In the genomic region with DNA sequence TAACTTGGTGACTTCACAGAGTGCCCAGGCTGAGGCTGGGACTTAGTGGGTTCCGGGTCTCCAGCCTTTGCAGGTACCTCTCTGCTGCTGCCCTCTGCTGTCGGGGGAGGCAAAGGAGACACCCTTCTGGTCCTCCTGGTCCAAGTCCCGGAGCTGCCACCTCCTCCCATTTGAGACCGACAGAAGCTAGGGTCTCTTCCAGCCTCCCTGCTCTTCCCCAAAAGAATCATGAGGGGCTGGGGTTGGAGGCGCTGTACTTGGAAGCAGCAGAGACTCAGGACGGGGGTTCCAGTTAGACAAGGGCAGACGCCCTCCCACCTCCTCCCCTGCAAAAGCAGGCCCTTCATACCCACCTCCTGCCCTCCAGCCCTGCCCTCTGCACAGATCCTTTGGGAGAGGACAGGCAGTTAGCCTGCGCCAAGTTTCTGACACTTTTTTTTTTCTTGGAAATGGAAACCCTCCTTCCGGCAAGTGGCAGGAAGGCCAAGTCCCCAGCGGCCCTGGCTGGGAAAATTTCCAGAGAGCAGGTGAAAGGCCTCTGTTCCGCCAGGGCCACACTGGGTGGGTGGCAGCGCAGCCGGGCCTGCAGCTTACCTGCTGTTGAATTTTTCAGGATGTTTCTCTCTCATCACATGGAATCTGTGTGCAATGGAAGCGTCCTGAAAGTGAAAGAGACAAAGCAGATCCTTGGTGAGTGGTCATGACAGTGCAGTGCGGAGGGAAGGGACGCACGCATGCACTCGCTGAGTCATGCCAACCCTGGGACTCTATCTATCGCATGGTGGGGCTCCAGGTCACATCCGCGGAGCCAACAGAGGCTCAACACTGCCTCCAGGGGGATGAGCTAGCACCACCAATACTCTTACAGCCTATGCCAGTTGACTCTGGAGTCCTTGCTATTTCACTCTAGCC, we compare ENCODE assay signal across 9 cellular contexts.
DNase-seq lines count a peak whose midpoint lies in the region; ATAC-seq, FAIRE-seq and TF ChIP-seq lines count a peak whose summit lies in the region.
"Had no signal": no experiment of that assay in that cellular context is flagged by ENCODE, and none has a peak within 500 bp of the region (broad histone marks: within the 10 kb centered on the region; RNA-seq: fewer than 3 reads in every experiment).

No MANE protein-coding gene starts in this region.

- TF ChIP-seq RAD21 in GM12878 (IDR thresholded peaks at IDR 0.05; ENCODE audit: insufficient read depth, low read depth, low read length), result peak; percentile 89

- intact Hi-C loops in GM12878 (cut with micrococcal nuclease; ENCODE audit: unreplicated experiment), result loop anchor here (1.0 to 5.0 kb wide), 3 partner anchors 90 to 259 kb away; a partner anchor contains a TSS

- H3K9ac ChIP-seq in GM12878 (ENCODE audit: control insufficient read depth, insufficient read depth, low read length) (peak overlapping the region; percentile 47; the same call in 1 of the 2 replicates), iPS-15b (ENCODE audit: low read depth, low read length) (no peak overlapping the region)

- WGBS in GM12878 (ENCODE audit: insufficient coverage, insufficient replicate concordance, low lambda C conversion rate, missing lambda C conversion rate), result 36% methylated on average over 21 of the region's 21 CpGs
- WGBS in small intestine, 3 donors, result 11 to 23% (median 21%) methylated on average over 21 of the region's 21 CpGs

- H3K4me1 ChIP-seq in GM12878 (ENCODE audit: control insufficient read depth, insufficient read depth, low read length), result peaks cover 29% of the 10 kb centered on the region
- no peaks in the 10 kb centered on the region for H3K4me1 ChIP-seq in iPS-15b (ENCODE audit: control insufficient read depth, insufficient read depth, low read length)
- no peaks in the 10 kb centered on the region for H3K4me1 ChIP-seq in small intestine (ENCODE audit: control insufficient read depth in 2 of 2, insufficient read depth in 1 of 2, low read depth in 1 of 2, low read length in 1 of 2)

- H3K4me2 ChIP-seq in GM12878 (ENCODE audit: control insufficient read depth, insufficient read depth), result peak overlapping the region; percentile 83

- H3K9me3 ChIP-seq in GM12878 (replicated peaks; ENCODE audit: control insufficient read depth, insufficient read depth, low read length) (no peaks in the 10 kb centered on the region), iPS-15b (ENCODE audit: control insufficient read depth, insufficient read depth, low read length) (no peaks in the 10 kb centered on the region), small intestine (ENCODE audit: control insufficient read depth, low read depth) (no peaks in the 10 kb centered on the region)

- peak; percentile 75 to 79 (median 75) for TF ChIP-seq CTCF in GM12878 (IDR thresholded peaks at IDR 0.05 in 2 of 3, conservative IDR thresholded peaks at IDR 0.05 in 1 of 3; ENCODE audit: control insufficient read depth in 2 of 3, extremely low read depth in 1 of 3, insufficient read depth in 1 of 3, low read depth in 3 of 3, low read length in 3 of 3)

- peak overlapping the region; percentile 64 for H3K4me3 ChIP-seq in GM12878
- H3K4me3 ChIP-seq in iPS-15b (ENCODE audit: low read depth, low read length), result peak overlapping the region; percentile 6
- H3K4me3 ChIP-seq in small intestine (ENCODE audit: low read depth in 1 of 2, low read length in 2 of 2), result peak overlapping the region in 1 of 2 donors; percentile 8

- H3K79me2 ChIP-seq in GM12878 (ENCODE audit: control insufficient read depth, insufficient read depth, low read length), result no peaks in the 10 kb centered on the region

- DNase-seq in ELR (ENCODE audit: low read depth) (peak; percentile 67), HS-5 (ENCODE audit: low read depth) (peak; percentile 56), SIG-M5 treated with dmso at 0.1 percent for 504 hours (lab: John Stamatoyannopoulos, UW; ENCODE audit: unreplicated experiment) (peak; percentile 96), GM12878 (ENCODE audit: low read depth, low spot score) (no peak), small intestine (peak; percentile 75)
- DNase-seq in central memory CD4-positive, alpha-beta T cell, result no peak

- in situ Hi-C loops in GM12878 (cut with MboI), result loop anchor here (5.0 kb wide), 1 partner anchor 260 kb away; no protein-coding TSS in a partner anchor

- FAIRE-seq in GM12878 (lab: Jason Lieb, UNC) (peak; percentile 79), small intestine (lab: Jason Lieb, UNC) (no peak)

- POLR2A ChIA-PET in GM12878 (lab: Charles Lee), result interaction anchor here (1.3 kb wide), 1 partner anchor 90 kb away, joined by 3 read pairs; no protein-coding TSS in a partner anchor

- no peaks in the 10 kb centered on the region for H3K36me3 ChIP-seq in GM12878 (ENCODE audit: control insufficient read depth in 2 of 2, insufficient read depth in 2 of 2, low read length in 1 of 2)
- no peaks in the 10 kb centered on the region for H3K36me3 ChIP-seq in iPS-15b (ENCODE audit: control insufficient read depth, insufficient read depth, low read length)
- no peaks in the 10 kb centered on the region for H3K36me3 ChIP-seq in small intestine (ENCODE audit: control insufficient read depth in 2 of 2, insufficient read depth in 2 of 2, low read length in 2 of 2)

- SMC1A ChIA-PET in GM12878 (lab: Charles Lee; ENCODE audit: uncharacterized antibody, unreplicated experiment), result interaction anchor here (0.6 to 6.8 kb wide), 41 partner anchors 8 to 375 kb away, joined by 3 to 55 read pairs (median 4); no protein-coding TSS in a partner anchor

- RAD21 ChIA-PET in GM12878 (lab: Charles Lee; ENCODE audit: unreplicated experiment), result interaction anchor here (0.6 to 4.7 kb wide), 27 partner anchors 9 to 375 kb away, joined by 3 to 38 read pairs (median 4); a partner anchor contains a TSS

- TF ChIP-seq POLR2A in GM12878 (IDR thresholded peaks at IDR 0.05; ENCODE audit: low read depth, low read length), result peak; percentile 42; the same call in 1 of the 2 replicates

- peak overlapping the region; percentile 84 for H2AFZ ChIP-seq in GM12878 (ENCODE audit: control insufficient read depth, low read depth, low read length)

- CTCF ChIA-PET in GM12878 (lab: Yijun Ruan, JAX), result interaction anchor here (0.6 to 29.4 kb wide), 40 partner anchors 8 to 375 kb away, joined by 3 to 847 read pairs (median 4); a partner anchor contains a TSS

- H4K20me1 ChIP-seq in GM12878 (ENCODE audit: control insufficient read depth, insufficient read depth), result no peaks in the 10 kb centered on the region

- no peak for TF ChIP-seq EP300 in GM12878 (IDR thresholded peaks at IDR 0.05; ENCODE audit: borderline replicate concordance in 1 of 2, control insufficient read depth in 1 of 2, low read depth in 2 of 2, low read length in 2 of 2)

- ATAC-seq in GM21515 (IDR thresholded peaks at IDR 0.05; ENCODE audit: unreplicated experiment) (peak; percentile 72), GM12878 (peak; percentile 96)

- H3K27me3 ChIP-seq in GM12878 (replicated peaks in 1 of 2; ENCODE audit: control insufficient read depth in 2 of 2, insufficient read depth in 2 of 2, low read length in 1 of 2), result no peaks in the 10 kb centered on the region
- peaks cover 3% of the 10 kb centered on the region for H3K27me3 ChIP-seq in iPS-15b (ENCODE audit: control insufficient read depth, insufficient read depth, low read length)
- H3K27me3 ChIP-seq in small intestine (ENCODE audit: control insufficient read depth in 2 of 2, insufficient read depth in 2 of 2, low read length in 2 of 2), result no peaks in the 10 kb centered on the region

- H3K27ac ChIP-seq in GM12878 (ENCODE audit: control insufficient read depth, insufficient read depth) (peak overlapping the region; percentile 54), small intestine (ENCODE audit: low read depth in 1 of 2, low read length in 1 of 2) (peak overlapping the region in 1 of 2 donors; percentile 57)
- H3K27ac ChIP-seq: epithelial cell of prostate had no signal

- BruUV-seq in GM12878 (replicated peaks; lab: Mats Ljungman, UMichigan), result no TSS peak

TF ChIP-seq in GM12878, 131 proteins besides CTCF, POLR2A, EP300 and RAD21 (continues in another document):
- no peak for TF ChIP-seq BHLHE40 (IDR thresholded peaks at IDR 0.05; ENCODE audit: borderline replicate concordance in 1 of 2, low read depth in 2 of 2, low read length in 1 of 2)
- TF ChIP-seq SUPT20H (IDR thresholded peaks at IDR 0.05; ENCODE audit: borderline replicate concordance, control insufficient read depth, low read depth, low read length), result no peak
- TF ChIP-seq TCF3 (IDR thresholded peaks at IDR 0.05; ENCODE audit: borderline replicate concordance, insufficient read depth, low read depth, low read length), result no peak
- no peak for TF ChIP-seq MYB (IDR thresholded peaks at IDR 0.05; ENCODE audit: borderline replicate concordance, low read depth, low read length)
- TF ChIP-seq, protein P1, sequence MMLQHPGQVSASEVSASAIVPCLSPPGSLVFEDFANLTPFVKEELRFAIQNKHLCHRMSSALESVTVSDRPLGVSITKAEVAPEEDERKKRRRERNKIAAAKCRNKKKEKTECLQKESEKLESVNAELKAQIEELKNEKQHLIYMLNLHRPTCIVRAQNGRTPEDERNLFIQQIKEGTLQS (IDR thresholded peaks at IDR 0.05; ENCODE audit: borderline replicate concordance, extremely low read depth, low read depth, low read length), result no peak
- TF ChIP-seq, protein P2, sequence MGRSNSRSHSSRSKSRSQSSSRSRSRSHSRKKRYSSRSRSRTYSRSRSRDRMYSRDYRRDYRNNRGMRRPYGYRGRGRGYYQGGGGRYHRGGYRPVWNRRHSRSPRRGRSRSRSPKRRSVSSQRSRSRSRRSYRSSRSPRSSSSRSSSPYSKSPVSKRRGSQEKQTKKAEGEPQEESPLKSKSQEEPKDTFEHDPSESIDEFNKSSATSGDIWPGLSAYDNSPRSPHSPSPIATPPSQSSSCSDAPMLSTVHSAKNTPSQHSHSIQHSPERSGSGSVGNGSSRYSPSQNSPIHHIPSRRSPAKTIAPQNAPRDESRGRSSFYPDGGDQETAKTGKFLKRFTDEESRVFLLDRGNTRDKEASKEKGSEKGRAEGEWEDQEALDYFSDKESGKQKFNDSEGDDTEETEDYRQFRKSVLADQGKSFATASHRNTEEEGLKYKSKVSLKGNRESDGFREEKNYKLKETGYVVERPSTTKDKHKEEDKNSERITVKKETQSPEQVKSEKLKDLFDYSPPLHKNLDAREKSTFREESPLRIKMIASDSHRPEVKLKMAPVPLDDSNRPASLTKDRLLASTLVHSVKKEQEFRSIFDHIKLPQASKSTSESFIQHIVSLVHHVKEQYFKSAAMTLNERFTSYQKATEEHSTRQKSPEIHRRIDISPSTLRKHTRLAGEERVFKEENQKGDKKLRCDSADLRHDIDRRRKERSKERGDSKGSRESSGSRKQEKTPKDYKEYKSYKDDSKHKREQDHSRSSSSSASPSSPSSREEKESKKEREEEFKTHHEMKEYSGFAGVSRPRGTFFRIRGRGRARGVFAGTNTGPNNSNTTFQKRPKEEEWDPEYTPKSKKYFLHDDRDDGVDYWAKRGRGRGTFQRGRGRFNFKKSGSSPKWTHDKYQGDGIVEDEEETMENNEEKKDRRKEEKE (IDR thresholded peaks at IDR 0.05), result no peak
- no peak for TF ChIP-seq MYC (IDR thresholded peaks at IDR 0.05; ENCODE audit: insufficient read depth, insufficient read length, insufficient replicate concordance, low read length, severe bottlenecking)
- no peak for TF ChIP-seq NR2F1 (conservative IDR thresholded peaks at IDR 0.05)
- TF ChIP-seq KLF5 (IDR thresholded peaks at IDR 0.05; ENCODE audit: partially characterized antibody), result no peak

Comparison
In these comparisons a context has a peak if more than half of its experiments do, and no peak if none do; other contexts are left out.
1. DNase-seq: peak in ELR (single experiment), HS-5 (single experiment), SIG-M5 treated with dmso at 0.1 percent for 504 hours (single experiment) and small intestine (single experiment); none in GM12878 (single experiment) and central memory CD4-positive, alpha-beta T cell (single experiment).